In the genomic region with DNA sequence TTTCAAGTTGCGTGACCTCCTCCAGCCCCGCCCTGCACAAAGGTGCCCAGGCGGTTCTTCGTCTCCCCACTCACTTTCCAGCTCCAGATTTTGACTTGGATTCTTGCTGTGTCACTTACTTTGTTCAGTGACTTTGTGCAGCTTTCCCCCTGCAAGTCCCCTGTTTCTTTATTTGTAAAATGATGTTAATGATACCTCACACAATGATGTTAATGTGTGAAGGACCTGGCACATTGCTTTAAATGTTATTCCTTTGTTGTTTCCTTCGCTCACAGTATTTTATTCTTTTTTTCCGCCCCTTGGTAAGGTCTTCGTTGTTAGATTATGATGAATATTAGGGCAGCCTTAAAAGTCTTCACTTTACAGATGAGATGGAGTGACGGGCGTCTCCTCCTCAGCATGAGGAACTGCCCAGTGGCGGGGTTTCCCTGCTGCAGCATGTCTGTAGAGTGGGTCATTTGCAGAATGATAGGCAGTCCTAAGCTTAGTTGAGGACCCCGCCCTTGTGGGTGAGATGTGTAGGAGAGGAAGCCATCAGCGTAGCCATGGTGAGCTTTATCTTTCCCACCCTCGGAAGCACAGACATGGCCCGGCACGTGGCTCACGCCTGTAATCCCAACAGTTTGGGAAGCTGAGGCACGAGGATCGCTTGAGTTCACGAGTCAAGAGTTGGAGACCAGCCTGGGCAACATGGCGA, we compare ENCODE assay signal across 8 cellular contexts. TPM values are rescaled to one million over a fixed set of nuclear protein-coding genes. Genes with fewer than 3 reads are reported as not detected.
DNase-seq lines count a peak whose midpoint lies in the region; ATAC-seq, FAIRE-seq and TF ChIP-seq lines count a peak whose summit lies in the region.

No MANE protein-coding gene starts in this region.

- no peaks in the 10 kb centered on the region for H3K27me3 ChIP-seq in GM12878 (replicated peaks in 1 of 2; ENCODE audit: control insufficient read depth in 2 of 2, insufficient read depth in 2 of 2, low read length in 1 of 2)

- H4K20me1 ChIP-seq in GM12878 (ENCODE audit: control insufficient read depth, insufficient read depth): no peaks in the 10 kb centered on the region

- peak; percentile 58 for ATAC-seq in GM18502 (IDR thresholded peaks at IDR 0.05; ENCODE audit: poor library complexity, unreplicated experiment)
- ATAC-seq in HG03066 (IDR thresholded peaks at IDR 0.05; ENCODE audit: low read depth, unreplicated experiment): peak; percentile 42
- ATAC-seq in GM12878: peak; percentile 82

- CTCF ChIA-PET in GM12878 (lab: Yijun Ruan, JAX): interaction anchor here (0.9 to 2.0 kb wide), 8 partner anchors 11 to 527 kb away, joined by 3 to 10 read pairs (median 4); partner anchors contain the start of gene LNP1

- no peak for TF ChIP-seq EP300 in GM12878 (IDR thresholded peaks at IDR 0.05; ENCODE audit: borderline replicate concordance in 1 of 2, control insufficient read depth in 1 of 2, low read depth in 2 of 2, low read length in 2 of 2)

- in situ Hi-C loops in GM12878 (cut with MboI): no loop called here

- peak overlapping the region; percentile 88 for H3K9ac ChIP-seq in GM12878 (ENCODE audit: control insufficient read depth, insufficient read depth, low read length)

- peak overlapping the region; percentile 64 for H3K4me2 ChIP-seq in GM12878 (ENCODE audit: control insufficient read depth, insufficient read depth)

- H3K9me3 ChIP-seq in GM12878 (replicated peaks; ENCODE audit: control insufficient read depth, insufficient read depth, low read length): no peaks in the 10 kb centered on the region

- peaks cover 0 to 5% of the 10 kb centered on the region in 2 experiments; a peak in 1 of 4 replicates for H3K36me3 ChIP-seq in GM12878 (ENCODE audit: control insufficient read depth in 2 of 2, insufficient read depth in 2 of 2, low read length in 1 of 2)

- TF ChIP-seq POLR2A in GM12878 (IDR thresholded peaks at IDR 0.05; ENCODE audit: low read depth, low read length): no peak

- H3K4me3 ChIP-seq in AG09309 (ENCODE audit: control insufficient read depth, low read depth, low read length) (peak overlapping the region; percentile 74), GM12878 (peak overlapping the region; percentile 91)

- no peak for TF ChIP-seq RAD21 in GM12878 (IDR thresholded peaks at IDR 0.05; ENCODE audit: insufficient read depth, low read depth, low read length)

- H3K79me2 ChIP-seq in GM12878 (ENCODE audit: control insufficient read depth, insufficient read depth, low read length): peaks cover 15% of the 10 kb centered on the region

- WGBS in GM12878 (ENCODE audit: insufficient coverage, insufficient replicate concordance, low lambda C conversion rate, missing lambda C conversion rate): 30% methylated on average over 20 of the region's 20 CpGs

- H3K4me1 ChIP-seq in GM12878 (ENCODE audit: control insufficient read depth, insufficient read depth, low read length): peaks cover 8% of the 10 kb centered on the region

- no peak for DNase-seq in AG09309 (ENCODE audit: low read depth)
- peak; percentile 38 for DNase-seq in OCI-M2 (lab: John Stamatoyannopoulos, UW; ENCODE audit: unreplicated experiment)
- no peak for DNase-seq in GM12878 (ENCODE audit: low read depth, low spot score)
- DNase-seq in inferior parietal cortex (ENCODE audit: extremely low spot score): peak; percentile 30
- DNase-seq in stimulated activated CD4-positive, alpha-beta T cell treated with anti-CD3 and anti-CD28 coated beads, Interleukin-1b, Interleukin-23, amount 100 ng/mL, for 48 hours: peak; percentile 23
- DNase-seq in frontal cortex (ENCODE audit: low spot score in 2 of 2): no peak

- no TSS peak for BruUV-seq in GM12878 (replicated peaks; lab: Mats Ljungman, UMichigan)

- intact Hi-C loops in GM12878 (cut with micrococcal nuclease; ENCODE audit: unreplicated experiment): no loop called here

- POLR2A ChIA-PET in GM12878 (lab: Charles Lee): interaction anchor here (0.6 to 2.2 kb wide), 6 partner anchors 19 to 266 kb away, joined by 3 to 12 read pairs (median 3); partner anchors contain the start of genes LNP1 and TOMM70

- FAIRE-seq in GM12878 (lab: Jason Lieb, UNC) (peak; percentile 13), frontal cortex (lab: Jason Lieb, UNC) (no peak)

- SMC1A ChIA-PET in GM12878 (lab: Charles Lee; ENCODE audit: uncharacterized antibody, unreplicated experiment): interaction anchor here (0.6 to 5.1 kb wide), 13 partner anchors 8 to 491 kb away, joined by 3 to 26 read pairs (median 3); partner anchors contain the start of genes LNP1 and TOMM70

- H2AFZ ChIP-seq in GM12878 (ENCODE audit: control insufficient read depth, low read depth, low read length): peak overlapping the region; percentile 99

- TF ChIP-seq CTCF in AG09309 (IDR thresholded peaks at IDR 0.05; ENCODE audit: control insufficient read depth, insufficient read depth, low read depth, low read length, missing control alignments) (no peak), GM12878 (IDR thresholded peaks at IDR 0.05 in 2 of 3, conservative IDR thresholded peaks at IDR 0.05 in 1 of 3; ENCODE audit: control insufficient read depth in 2 of 3, extremely low read depth in 1 of 3, insufficient read depth in 1 of 3, low read depth in 3 of 3, low read length in 3 of 3) (no peak)

- RAD21 ChIA-PET in GM12878 (lab: Charles Lee; ENCODE audit: unreplicated experiment): interaction anchor here (1.5 kb wide), 1 partner anchor 19 kb away, joined by 10 read pairs; no protein-coding TSS in a partner anchor

- peak overlapping the region; percentile 80 for H3K27ac ChIP-seq in GM12878 (ENCODE audit: control insufficient read depth, insufficient read depth)

TF ChIP-seq in GM12878, 131 proteins besides CTCF, POLR2A, EP300 and RAD21 (continues in another document):
- TF ChIP-seq TARDBP (IDR thresholded peaks at IDR 0.05; ENCODE audit: borderline replicate concordance): no peak
- TF ChIP-seq NFIC (IDR thresholded peaks at IDR 0.05; ENCODE audit: low read depth, low read length): no peak
- TF ChIP-seq SUZ12 (IDR thresholded peaks at IDR 0.05; ENCODE audit: unreplicated experiment): no peak
- TF ChIP-seq IKZF2 (IDR thresholded peaks at IDR 0.05): 0 out of 4 replicates have a peak, but pooled peaks of 1 of the 2 experiments have one; percentile 11
- no peak for TF ChIP-seq NRF1 (conservative IDR thresholded peaks at IDR 0.05; ENCODE audit: low read depth, low read length)
- 0 out of 2 replicates have a peak, but pooled peaks have one; percentile 9 for TF ChIP-seq NKRF (conservative IDR thresholded peaks at IDR 0.05)
- TF ChIP-seq TCF12 (IDR thresholded peaks at IDR 0.05; ENCODE audit: low read depth, low read length): no peak
- TF ChIP-seq DPF2 (IDR thresholded peaks at IDR 0.05): no peak; the same call in 1 of the 2 replicates
- TF ChIP-seq ZNF24 (IDR thresholded peaks at IDR 0.05): no peak
- no peak for TF ChIP-seq SIN3A (IDR thresholded peaks at IDR 0.05; ENCODE audit: low read depth, low read length)
- TF ChIP-seq ZSCAN29 (IDR thresholded peaks at IDR 0.05): no peak
- TF ChIP-seq ZZZ3 (IDR thresholded peaks at IDR 0.05; ENCODE audit: control insufficient read depth, insufficient read length, low read depth): no peak
- TF ChIP-seq, protein P1, sequence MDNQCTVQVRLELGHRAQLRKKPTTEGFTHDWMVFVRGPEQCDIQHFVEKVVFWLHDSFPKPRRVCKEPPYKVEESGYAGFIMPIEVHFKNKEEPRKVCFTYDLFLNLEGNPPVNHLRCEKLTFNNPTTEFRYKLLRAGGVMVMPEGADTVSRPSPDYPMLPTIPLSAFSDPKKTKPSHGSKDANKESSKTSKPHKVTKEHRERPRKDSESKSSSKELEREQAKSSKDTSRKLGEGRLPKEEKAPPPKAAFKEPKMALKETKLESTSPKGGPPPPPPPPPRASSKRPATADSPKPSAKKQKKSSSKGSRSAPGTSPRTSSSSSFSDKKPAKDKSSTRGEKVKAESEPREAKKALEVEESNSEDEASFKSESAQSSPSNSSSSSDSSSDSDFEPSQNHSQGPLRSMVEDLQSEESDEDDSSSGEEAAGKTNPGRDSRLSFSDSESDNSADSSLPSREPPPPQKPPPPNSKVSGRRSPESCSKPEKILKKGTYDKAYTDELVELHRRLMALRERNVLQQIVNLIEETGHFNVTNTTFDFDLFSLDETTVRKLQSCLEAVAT (IDR thresholded peaks at IDR 0.05): no peak
- no peak for TF ChIP-seq FOXK2 (IDR thresholded peaks at IDR 0.05)

RNA-seq across cellular contexts. Expression of gene NIT2, which starts 0.7 kb away (rescaled TPM):
- total RNA-seq in GM12878 (2013; cell fraction: nucleolus; rRNA removed): 88.4 and 90.0 TPM in 2 replicates
- total RNA-seq in GM12878 (2014; rRNA removed): 49.3 and 50.8 TPM in 2 replicates
- 45.5 and 51.3 TPM in 2 replicates for total RNA-seq in GM12878 (2014; rRNA removed; fragmentation: Illumina TruSeq; extraction: Trizol)
- 65.8 and 67.3 TPM in 2 replicates for total RNA-seq in GM12878 (2021)
- polyA plus RNA-seq in GM12878 (2011; ENCODE audit: low read depth): 63.4 TPM
- polyA plus RNA-seq in GM12878 (2011; rRNA removed): 85.9 and 104 TPM in 2 replicates
- polyA plus RNA-seq in GM12878 (2011; cell fraction: cytosol; rRNA removed): 27.6 and 32.5 TPM in 2 replicates
- polyA plus RNA-seq in GM12878 (2011; cell fraction: nucleus; rRNA removed): 90.2 and 97.3 TPM in 2 replicates
- 46.8 and 49.6 TPM in 2 replicates for polyA plus RNA-seq in GM12878 (2012)
- 58.5 and 69.2 TPM in 2 replicates for polyA plus RNA-seq in GM12878 (2014; fragmentation: Illumina TruSeq; extraction: Trizol)
- polyA plus RNA-seq in GM12878 (2014; fragmentation: Nextera tagmentation; extraction: Ambion mirVana): 100 to 1,000 TPM; 188 to 215 TPM
- 63.4 and 66.9 TPM in 2 replicates for polyA plus RNA-seq in GM12878 (2014; rRNA removed)
- polyA plus RNA-seq in GM12878 (2016; fragmentation: Nextera tagmentation; extraction: Ambion mirVana): 100 to 1,000 TPM; 158 to 160 TPM
- 19.7 and 24.7 TPM in 2 replicates for polyA minus RNA-seq in GM12878 (2011; rRNA and poly(A)+ RNA removed)
- polyA minus RNA-seq in GM12878 (2011; cell fraction: cytosol; rRNA and poly(A)+ RNA removed): 12.4 and 14.7 TPM in 2 replicates
- polyA minus RNA-seq in GM12878 (2011; cell fraction: nucleus; rRNA and poly(A)+ RNA removed): 22.8 and 34.9 TPM in 2 replicates
- total RNA-seq in frontal cortex: 8.6 TPM

Comparison
In these comparisons a context has a peak if more than half of its experiments do, and no peak if none do; other contexts are left out.
1. DNase-seq: peak in OCI-M2 (single experiment), inferior parietal cortex (single experiment) and stimulated activated CD4-positive, alpha-beta T cell treated with anti-CD3 and anti-CD28 coated beads, Interleukin-1b, Interleukin-23, amount 100 ng/mL, for 48 hours (single experiment); none in AG09309 (single experiment), GM12878 (single experiment) and frontal cortex (0 of 2).
2. Peak in every context shown above with its lines, with median percentiles within 50 percentile points of each other: ATAC-seq.